ENCODE assay signal across 9 cellular contexts in the genomic region with DNA sequence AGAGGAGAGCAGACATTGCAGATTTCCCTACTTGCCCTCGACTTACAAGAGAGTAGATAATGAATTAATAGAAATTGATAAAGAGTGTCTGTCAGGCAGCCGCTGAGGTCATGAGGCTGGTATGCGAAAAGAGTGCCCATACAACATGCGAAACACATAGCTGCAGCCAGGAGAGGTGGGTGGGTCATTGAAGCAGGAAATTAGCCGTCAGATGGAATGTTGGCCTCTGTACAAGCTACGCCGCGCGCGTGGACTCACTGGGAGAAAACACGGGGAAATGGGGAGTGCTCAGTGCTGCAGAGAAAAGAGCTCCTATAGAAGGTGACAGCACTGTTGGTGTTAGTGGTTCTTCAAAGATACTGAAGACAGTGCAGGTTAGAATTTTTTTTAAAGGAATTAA.
A peak's percentile ranks its signal among the peaks of the same experiment; 100 is the strongest.
DNase-seq lines count a peak whose midpoint lies in the region; ATAC-seq, FAIRE-seq and TF ChIP-seq lines count a peak whose summit lies in the region.
"Had no signal": no experiment of that assay in that cellular context is flagged by ENCODE, and none has a peak within 500 bp of the region (broad histone marks: within the 10 kb centered on the region; RNA-seq: fewer than 3 reads in every experiment).

No MANE protein-coding gene starts in this region.

- peak overlapping the region; percentile 33 for H3K4me3 ChIP-seq in epithelial cell of proximal tubule (ENCODE audit: low read depth, low read length)

- peak; percentile 50 for FAIRE-seq in urothelium cell line (lab: Jason Lieb, UNC)

- ATAC-seq in HG03354 (IDR thresholded peaks at IDR 0.05; ENCODE audit: poor library complexity, severe bottlenecking, unreplicated experiment) = no peak

- DNase-seq in NCI-H1694 treated with DMSO at 0.1 percent for 48 hours (lab: John Stamatoyannopoulos, UW) = peak; percentile 2
- DNase-seq in NCI-H1694 (lab: John Stamatoyannopoulos, UW) = no peak
- peak; percentile 71 for DNase-seq in epithelial cell of proximal tubule (ENCODE audit: low read depth)
- peak; percentile 64 for DNase-seq in midbrain (lab: John Stamatoyannopoulos, UW)
- DNase-seq in urothelium cell line (ENCODE audit: low spot score) = peak; percentile 76
- no peak for DNase-seq in NCI-H2029 (lab: John Stamatoyannopoulos, UW)
- DNase-seq in COR-L47 (lab: John Stamatoyannopoulos, UW) = no peak
- DNase-seq: 8988T had no signal

- TF ChIP-seq CTCF in epithelial cell of proximal tubule (conservative IDR thresholded peaks at IDR 0.05; ENCODE audit: low read depth, low read length) = peak; percentile 22

Comparison
In these comparisons a context has a peak if more than half of its experiments do, and no peak if none do; other contexts are left out.
1. DNase-seq: peak in NCI-H1694 treated with DMSO at 0.1 percent for 48 hours (single experiment), epithelial cell of proximal tubule (single experiment), midbrain (single experiment) and urothelium cell line (single experiment); none in NCI-H1694 (single experiment), NCI-H2029 (single experiment) and COR-L47 (single experiment).